Comparison of ENCODE assay signal across 10 cellular contexts in genomic region chr6:84183430-84183829, GRCh38.
"Had no signal": no experiment of that assay in that cellular context is flagged by ENCODE, and none has a peak within 500 bp of the region (broad histone marks: within the 10 kb centered on the region; RNA-seq: fewer than 3 reads in every experiment).

No MANE protein-coding gene starts in this region.

- FAIRE-seq: H1, H54, K562 had no signal

- H3K4me3 ChIP-seq: GM23338, K562 had no signal

- H3K4me2 ChIP-seq: GM23338 had no signal

- DNase-seq: H9, HCEC 1CT, HFFc6, IMR-90, KG1 had no signal

- H2AFZ ChIP-seq: GM23338 had no signal

- ATAC-seq: GM23338, K562 had no signal

- H3K27ac ChIP-seq: HL-60 had no signal
